ENCODE assay signal across 15 cellular contexts in genomic region chr11:60900673-60901404, GRCh38. TPM values are rescaled to one million over a fixed set of nuclear protein-coding genes. Genes with fewer than 3 reads are reported as not detected.
DNase-seq lines count a peak whose midpoint lies in the region; ATAC-seq and TF ChIP-seq lines count a peak whose summit lies in the region.
"Had no signal": no experiment of that assay in that cellular context is flagged by ENCODE, and none has a peak within 500 bp of the region (broad histone marks: within the 10 kb centered on the region; RNA-seq: fewer than 3 reads in every experiment).

No MANE protein-coding gene starts in this region.

- CTCF ChIA-PET in PC-3 (lab: Charles Lee) = no interaction called here
- CTCF ChIA-PET in mammary epithelial cell (lab: Charles Lee; ENCODE audit: low non-redundant PET) = no interaction called here

- WGBS in mammary epithelial cell (ENCODE audit: low coverage, missing lambda C conversion rate) = 79% methylated on average over 9 of the region's 13 CpGs

- H3K27ac ChIP-seq in PC-3 (ENCODE audit: low read length) = no peak overlapping the region
- no peak overlapping the region for H3K27ac ChIP-seq in mammary epithelial cell (ENCODE audit: insufficient read depth, low read depth, low read length)

- H3K79me2 ChIP-seq in PC-3 (ENCODE audit: low read length) = peaks cover 38% of the 10 kb centered on the region
- H3K79me2 ChIP-seq in mammary epithelial cell (ENCODE audit: insufficient read depth, low read length) = peaks cover 47% of the 10 kb centered on the region

- dilution Hi-C loops in mammary epithelial cell (cut with HindIII; ENCODE audit: low sequenced_read_pairs) = no loop called here

- H3K27me3 ChIP-seq in PC-3 (ENCODE audit: low read length) = no peaks in the 10 kb centered on the region
- no peaks in the 10 kb centered on the region for H3K27me3 ChIP-seq in mammary epithelial cell (ENCODE audit: insufficient read depth, low read length)
- H3K27me3 ChIP-seq: BE2C had no signal

- in situ Hi-C loops in mammary epithelial cell (cut with MboI; ENCODE audit: low sequenced_read_pairs in 2 of 2) = no loop called here

- H3F3A ChIP-seq in PC-3 (ENCODE audit: low read length, unreplicated experiment) = peaks cover 8% of the 10 kb centered on the region

- H2AFZ ChIP-seq in PC-3 (ENCODE audit: low read length) = no peak overlapping the region
- H2AFZ ChIP-seq in mammary epithelial cell (ENCODE audit: low read depth, low read length) = no peak overlapping the region

- peaks cover 16% of the 10 kb centered on the region for H3K4me1 ChIP-seq in PC-3 (ENCODE audit: insufficient read depth, low read length)
- H3K4me1 ChIP-seq in mammary epithelial cell (ENCODE audit: insufficient read depth, low read length) = peaks cover 12% of the 10 kb centered on the region
- H3K4me1 ChIP-seq: BE2C had no signal

- H3K9ac ChIP-seq in PC-3 (ENCODE audit: low read length) (no peak overlapping the region), mammary epithelial cell (ENCODE audit: insufficient read depth, low read length) (no peak overlapping the region)

- H3K4me3 ChIP-seq in PC-3 (ENCODE audit: low read length) (no peak overlapping the region), mammary epithelial cell (replicated peaks in 1 of 3; ENCODE audit: insufficient read depth in 1 of 3, low read depth in 2 of 3, low read length in 3 of 3) (no peak overlapping the region)

- intact Hi-C loops in left ventricle myocardium superior (cut with micrococcal nuclease) (loop anchor here (5.0 kb wide), 1 partner anchor 69 kb away; no protein-coding TSS in a partner anchor), Right ventricle myocardium inferior (cut with DNase I) (no loop called here), PC-3 (cut with micrococcal nuclease) (no loop called here), mammary epithelial cell (cut with micrococcal nuclease) (no loop called here)

- DNase-seq in left ventricle myocardium superior (peak; percentile 48), Right ventricle myocardium inferior (ENCODE audit: missing footprints) (no peak), astrocyte of the hippocampus (ENCODE audit: low read depth, low spot score) (peak; percentile 83), occipital lobe (lab: John Stamatoyannopoulos, UW) (peak; percentile 44), PC-3 (no peak), mammary epithelial cell (no peak), retina (no peak)
- DNase-seq: BE2C; CD8-positive, alpha-beta T cell; GF-D8; KBM-7; NCI-H1092 treated with DMSO at 0.1 percent for 48 hours; NCI-H1694; NCI-H69 had no signal

- H4K20me1 ChIP-seq in PC-3 (ENCODE audit: low read length) (peaks cover 39% of the 10 kb centered on the region), mammary epithelial cell (ENCODE audit: insufficient read depth, low read length) (peaks cover 4% of the 10 kb centered on the region)

- no peak overlapping the region for H3K4me2 ChIP-seq in PC-3 (ENCODE audit: low read length)
- no peak overlapping the region for H3K4me2 ChIP-seq in mammary epithelial cell (ENCODE audit: insufficient read depth, low read depth, low read length)

- no TSS peak for BruUV-seq in PC-3 (replicated peaks; lab: Mats Ljungman, UMichigan)
- no TSS peak for BruUV-seq in mammary epithelial cell (replicated peaks; lab: Mats Ljungman, UMichigan)

- ATAC-seq in left ventricle myocardium superior (peak; percentile 34), Right ventricle myocardium inferior (no peak), PC-3 (no peak)
- ATAC-seq: CD8-positive, alpha-beta T cell had no signal

- peaks cover 83% of the 10 kb centered on the region for H3K36me3 ChIP-seq in PC-3 (ENCODE audit: low read depth, low read length)
- H3K36me3 ChIP-seq in mammary epithelial cell (ENCODE audit: insufficient read depth, low read length) = peaks cover 52% of the 10 kb centered on the region

- TF ChIP-seq CTCF in PC-3 (conservative IDR thresholded peaks at IDR 0.05; ENCODE audit: low read depth, low read length) (no peak), mammary epithelial cell (conservative IDR thresholded peaks at IDR 0.05 in 1 of 2, IDR thresholded peaks at IDR 0.05 in 1 of 2; ENCODE audit: extremely low read depth in 1 of 2, insufficient read depth in 1 of 2, low read depth in 1 of 2, low read length in 2 of 2) (no peak)

- H3K9me2 ChIP-seq in PC-3 (replicated peaks; ENCODE audit: low read length) = no peaks in the 10 kb centered on the region

- POLR2A ChIA-PET in PC-3 (lab: Charles Lee; ENCODE audit: unreplicated experiment) = no interaction called here

- H3K9me3 ChIP-seq in PC-3 (ENCODE audit: low read length) (no peaks in the 10 kb centered on the region), mammary epithelial cell (replicated peaks; ENCODE audit: insufficient read depth, low read length) (no peaks in the 10 kb centered on the region)
- H3K9me3 ChIP-seq: BE2C had no signal

RNA-seq across cellular contexts. Expression of gene PRPF19, which starts 5.5 kb away (rescaled TPM):
- 41.5 TPM for total RNA-seq in left ventricle myocardium superior
- 41.1 TPM for total RNA-seq in Right ventricle myocardium inferior
- total RNA-seq in occipital lobe = 42.3 TPM
- 165 and 177 TPM in 2 replicates for total RNA-seq in PC-3 (2014; rRNA removed)
- total RNA-seq in mammary epithelial cell = 10 to 100 TPM; 70.0 to 93.2 TPM
- polyA plus RNA-seq in mammary epithelial cell = 93.7 TPM
- 96.3 TPM for polyA minus RNA-seq in mammary epithelial cell

RNA-seq across cellular contexts. Expression of gene TMEM109, which starts 13.1 kb away (rescaled TPM):
- 97.0 TPM for total RNA-seq in left ventricle myocardium superior
- total RNA-seq in Right ventricle myocardium inferior = 97.5 TPM
- total RNA-seq in occipital lobe = 8.3 TPM
- total RNA-seq in PC-3 (2014; rRNA removed) = 165 and 202 TPM in 2 replicates
- 10 to 100 TPM; 19.8 to 44.9 TPM for total RNA-seq in mammary epithelial cell
- polyA plus RNA-seq in mammary epithelial cell = 35.0 TPM
- 50.8 TPM for polyA minus RNA-seq in mammary epithelial cell

RNA-seq across cellular contexts. Expression of gene TMEM132A, which starts 23.4 kb away (rescaled TPM):
- total RNA-seq in left ventricle myocardium superior (5.9 TPM), Right ventricle myocardium inferior (6.3 TPM), occipital lobe (104 TPM), PC-3 (2014; rRNA removed) (84.2 and 88.1 TPM in 2 replicates), mammary epithelial cell (100 to 1,000 TPM in 1 of 2 donors, 10 to 100 TPM in 1; 48.7 to 114 TPM)
- 32.0 TPM for polyA plus RNA-seq in mammary epithelial cell
- 16.7 TPM for polyA minus RNA-seq in mammary epithelial cell
- total RNA-seq: CD8-positive, alpha-beta T cell had no signal

RNA-seq across cellular contexts. Expression of gene ZP1, which starts 33.5 kb away (rescaled TPM):
- total RNA-seq in left ventricle myocardium superior (not detected), Right ventricle myocardium inferior (0.14 TPM), occipital lobe (not detected), PC-3 (2014; rRNA removed) (not detected in 2 replicates), mammary epithelial cell (not detected)
- polyA plus RNA-seq in mammary epithelial cell = not detected
- not detected for polyA minus RNA-seq in mammary epithelial cell
- total RNA-seq: CD8-positive, alpha-beta T cell; H1 had no signal
- polyA plus RNA-seq: H1 had no signal

RNA-seq across cellular contexts. Expression of gene PTGDR2, which starts 45.1 kb away (rescaled TPM):
- total RNA-seq in left ventricle myocardium superior (3.1 TPM), Right ventricle myocardium inferior (2.4 TPM), occipital lobe (1.6 TPM), PC-3 (2014; rRNA removed) (0.06 TPM in 1 of 2 replicates, not detected in the other), mammary epithelial cell (not detected)
- 0.01 TPM for polyA plus RNA-seq in mammary epithelial cell
- polyA minus RNA-seq in mammary epithelial cell = not detected
- total RNA-seq: H1 had no signal

Comparison
In these comparisons a context has a peak if more than half of its experiments do, and no peak if none do; other contexts are left out.
1. DNase-seq: peak in left ventricle myocardium superior (single experiment), astrocyte of the hippocampus (single experiment) and occipital lobe (single experiment); none in Right ventricle myocardium inferior (single experiment), PC-3 (single experiment), mammary epithelial cell (single experiment) and retina (single experiment).